25 cellular contexts compared by ENCODE assay signal in the genomic region with DNA sequence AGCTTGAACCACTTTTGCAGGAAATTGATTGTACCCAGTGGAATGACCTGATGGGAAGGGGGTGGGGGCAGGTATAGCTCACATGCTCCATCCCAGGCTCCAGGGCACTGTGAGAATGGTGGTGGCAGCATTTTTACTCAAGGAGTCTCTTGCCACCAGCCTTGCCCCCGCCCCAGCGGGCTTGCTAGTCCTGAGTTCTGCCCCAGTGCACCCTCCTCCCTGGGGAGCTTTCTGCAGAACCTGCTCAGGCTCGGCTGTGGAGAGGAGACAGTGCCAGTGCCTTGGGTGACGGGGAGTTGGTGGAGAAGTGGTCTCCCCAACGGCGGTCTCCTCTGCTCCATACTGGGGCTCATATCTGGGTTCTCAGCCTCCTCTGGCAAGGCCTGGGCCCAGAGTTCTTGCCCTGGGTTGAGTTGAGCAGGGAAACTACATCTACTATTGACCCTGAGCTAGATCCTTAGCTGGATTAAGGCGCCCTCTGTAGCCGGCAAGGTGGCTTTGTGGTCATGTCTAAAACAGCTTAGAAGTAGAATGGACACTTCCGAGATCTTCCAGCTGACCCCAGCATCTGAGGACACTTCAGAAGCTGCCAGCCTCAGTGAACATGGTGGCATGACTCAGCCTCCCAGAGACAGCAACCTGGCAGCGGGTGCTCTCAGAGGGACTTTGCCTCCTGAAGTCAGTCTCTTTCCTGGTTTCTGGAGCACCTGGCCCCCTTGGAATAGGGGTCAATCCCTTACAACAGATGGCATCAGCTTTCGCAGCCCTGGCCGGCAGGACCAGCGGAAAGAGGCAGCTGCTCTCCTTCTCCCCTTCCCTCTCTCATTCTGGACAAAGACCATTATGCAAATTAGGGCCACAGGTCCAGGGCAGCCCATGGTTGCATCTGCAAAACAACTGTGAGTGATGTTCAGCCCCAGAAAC.
"Had no signal": no experiment of that assay in that cellular context is flagged by ENCODE, and none has a peak within 500 bp of the region (broad histone marks: within the 10 kb centered on the region; RNA-seq: fewer than 3 reads in every experiment).

No MANE protein-coding gene starts in this region.

- DNase-seq: activated CD4-positive, alpha-beta memory T cell treated with anti-CD3 and anti-CD28 coated beads for 36 hours; activated CD4-positive, alpha-beta T cell treated with anti-CD3 and anti-CD28 coated beads, Interleukin-2, amount 10 ng/mL, durations not matched to agents 24 days and 14 days; activated CD4-positive, CD25-positive, alpha-beta regulatory T cell treated with anti-CD3 and anti-CD28 coated beads, Interleukin-2, amount 50 U/mL, for 72 hours; activated CD8-positive, alpha-beta memory T cell treated with anti-CD3 and anti-CD28 coated beads for 24 hours; activated gamma-delta T cell; activated naive CD4-positive, alpha-beta T cell treated with anti-CD3 and anti-CD28 coated beads for 36 hours; activated T-cell treated with anti-CD3 and anti-CD28 coated beads, Interleukin-2, amount 50 U/mL, for 4 hours; amygdala; KG1; MG63; MV-4-11; NCI-H1092 treated with DMSO at 0.1 percent for 48 hours; NCI-H1417 treated with DMSO at 0.1 percent for 48 hours; NCI-H1694; NCI-H2029; NCI-H2107; NCI-H2171 treated with DMSO at 0.1 percent for 48 hours; NCI-H226; NCI-H69; RPMI8226; SK-N-SH had no signal

- H3K4me2 ChIP-seq: SK-N-SH had no signal

- FAIRE-seq: astrocyte had no signal

- ATAC-seq: activated T-cell treated with anti-CD3 and anti-CD28 coated beads, Interleukin-2, amount 50 U/mL, for 4 hours; activated T-helper 17 cell treated with anti-CD3 and anti-CD28 coated beads, Interleukin-2, amount 50 U/mL, for 72 hours; Right ventricle myocardium inferior; WTC11 had no signal

- H3K9me3 ChIP-seq: MG63, SK-N-SH had no signal

- H3K4me3 ChIP-seq: MG63 had no signal

- H3K9ac ChIP-seq: SK-N-SH had no signal

- H3K36me3 ChIP-seq: MG63 had no signal

- H3K27me3 ChIP-seq: MG63 had no signal
